ENCODE assay signal across 8 cellular contexts in genomic region chr17:13017623-13018462, GRCh38. TPM values are rescaled to one million over a fixed set of nuclear protein-coding genes. Genes with fewer than 3 reads are reported as not detected.
A peak's percentile ranks its signal among the peaks of the same experiment; 100 is the strongest.
DNase-seq lines count a peak whose midpoint lies in the region; ATAC-seq and TF ChIP-seq lines count a peak whose summit lies in the region.

Gene ELAC2, minus strand, starts transcription at chr17:13018027. Its CDS starts 80 bp downstream, at chr17:13017947.

- no peaks in the 10 kb centered on the region; the same call in 1 of the 2 replicates for H3K79me2 ChIP-seq in KMS-11 (ENCODE audit: insufficient read depth, low read depth)

- H4K20me1 ChIP-seq in KMS-11 (ENCODE audit: insufficient read depth), result no peaks in the 10 kb centered on the region

- H3K27me3 Mint-ChIP-seq in activated T-cell treated with anti-CD3 and anti-CD28 coated beads, Interleukin-2, amount 50 U/mL, for 4 hours (ENCODE audit: low read depth), result no peaks in the 10 kb centered on the region

- TF ChIP-seq CTCF in KMS-11 (conservative IDR thresholded peaks at IDR 0.05; ENCODE audit: low read depth, low read length), result no peak
- TF ChIP-seq CTCF in Panc1 (IDR thresholded peaks at IDR 0.05), result no peak

- POLR2A ChIA-PET in Panc1 (lab: Charles Lee), result no interaction called here

- peak; percentile 83 for TF ChIP-seq POLR2A in erythroblast (IDR thresholded peaks at IDR 0.05; ENCODE audit: low read length)

- peaks cover 33% of the 10 kb centered on the region for H3K4me1 Mint-ChIP-seq in activated T-cell treated with anti-CD3 and anti-CD28 coated beads, Interleukin-2, amount 50 U/mL, for 4 hours (ENCODE audit: low read depth)

- H3K36me3 ChIP-seq in KMS-11 (ENCODE audit: insufficient read depth), result no peaks in the 10 kb centered on the region
- H3K36me3 ChIP-seq in Panc1 (ENCODE audit: control insufficient read depth, insufficient read depth, low read length), result peaks cover 22% of the 10 kb centered on the region
- peaks cover 32 to 35% of the 10 kb centered on the region in 2 donors for H3K36me3 ChIP-seq in mucosa of rectum (ENCODE audit: control insufficient read depth in 2 of 2, insufficient read depth in 2 of 2, low read length in 2 of 2)

- peak within 1 kb of the TSS; percentile 34 for H2AFZ ChIP-seq in KMS-11 (ENCODE audit: low read depth)

- H3K9ac ChIP-seq in KMS-11 (peak within 1 kb of the TSS; percentile 42; the same call in 1 of the 2 replicates), mucosa of rectum (ENCODE audit: low read depth in 1 of 2, low read length in 2 of 2) (peak within 1 kb of the TSS; percentile 76 to 93)

- no peaks in the 10 kb centered on the region for H3K9me3 Mint-ChIP-seq in activated T-cell treated with anti-CD3 and anti-CD28 coated beads, Interleukin-2, amount 50 U/mL, for 4 hours

- H3K9me3 ChIP-seq in Panc1 (ENCODE audit: control insufficient read depth, insufficient read depth, low read depth, low read length) (no peaks in the 10 kb centered on the region), mucosa of rectum (ENCODE audit: control insufficient read depth in 2 of 2, low read length in 2 of 2) (no peaks in the 10 kb centered on the region)

- no peaks in the 10 kb centered on the region for H3K27me3 ChIP-seq in KMS-11 (ENCODE audit: insufficient read depth, low read depth)
- H3K27me3 ChIP-seq in Panc1 (ENCODE audit: control insufficient read depth, insufficient read depth, low read length), result no peaks in the 10 kb centered on the region
- no peaks in the 10 kb centered on the region for H3K27me3 ChIP-seq in mucosa of rectum (ENCODE audit: control insufficient read depth in 2 of 2, insufficient read depth in 2 of 2, low read length in 2 of 2)

- no peak within 1 kb of the TSS for H3K4me3 ChIP-seq in KMS-11 (IDR thresholded peaks at IDR 0.05; ENCODE audit: insufficient read depth, low read depth, low read length)
- peak within 1 kb of the TSS; percentile 86 to 89 for H3K4me3 ChIP-seq in Panc1 (ENCODE audit: low read depth in 2 of 2, low read length in 2 of 2)
- H3K4me3 ChIP-seq in mucosa of rectum (ENCODE audit: low read length in 2 of 2), result peak within 1 kb of the TSS; percentile 82 to 98

- H3K4me1 ChIP-seq in KMS-11 (ENCODE audit: low read depth, poor library complexity, severe bottlenecking), result no peaks in the 10 kb centered on the region
- H3K4me1 ChIP-seq in Panc1 (ENCODE audit: control insufficient read depth, insufficient read depth, low read length), result 0 out of 2 replicates have a peak, but pooled peaks cover 4% of the 10 kb centered on the region
- peaks cover 8 to 13% of the 10 kb centered on the region in 2 donors for H3K4me1 ChIP-seq in mucosa of rectum (ENCODE audit: control insufficient read depth in 2 of 2, insufficient read depth in 2 of 2, low read length in 2 of 2)

- peak within 1 kb of the TSS; percentile 17; the same call in 1 of the 2 replicates for H3K4me2 ChIP-seq in KMS-11

- ATAC-seq in GM21737 (IDR thresholded peaks at IDR 0.05; ENCODE audit: unreplicated experiment) (peak; percentile 97), Panc1 (peak; percentile 99)
- ATAC-seq in activated T-cell treated with anti-CD3 and anti-CD28 coated beads, Interleukin-2, amount 50 U/mL, for 4 hours, result peak; percentile 98

- peak within 1 kb of the TSS; percentile 95 for H3K4me3 Mint-ChIP-seq in activated T-cell treated with anti-CD3 and anti-CD28 coated beads, Interleukin-2, amount 50 U/mL, for 4 hours

- intact Hi-C loops in Panc1 (cut with micrococcal nuclease; ENCODE audit: unreplicated experiment), result no loop called here

- peaks cover 25% of the 10 kb centered on the region for H3K36me3 Mint-ChIP-seq in activated T-cell treated with anti-CD3 and anti-CD28 coated beads, Interleukin-2, amount 50 U/mL, for 4 hours (ENCODE audit: insufficient read depth)

- peak; percentile 83 for DNase-seq in DMS79 (lab: John Stamatoyannopoulos, UW)
- peak; percentile 89 for DNase-seq in Panc1 (ENCODE audit: low read depth, low spot score)
- peak; percentile 95 for DNase-seq in activated T-cell treated with anti-CD3 and anti-CD28 coated beads, Interleukin-2, amount 50 U/mL, for 4 hours
- DNase-seq in erythroblast (lab: John Stamatoyannopoulos, UW), result peak; percentile 98 to 99
- DNase-seq in stimulated activated CD8-positive, alpha-beta memory T cell treated with anti-CD3 and anti-CD28 coated beads, Interleukin-4, amount 100 ng/mL, for 48 hours, result peak; percentile 97

- in situ Hi-C loops in Panc1 (cut with HindIII; ENCODE audit: low pct_unique_long_range_greater_than_20kb, low sequenced_read_pairs), result no loop called here

- H3K27ac ChIP-seq in KMS-11 (peak within 1 kb of the TSS; percentile 45), Panc1 (ENCODE audit: low read length) (peak within 1 kb of the TSS; percentile 85), mucosa of rectum (ENCODE audit: low read depth in 2 of 2, low read length in 2 of 2) (peak within 1 kb of the TSS; percentile 84 to 86)

- BruUV-seq in Panc1 (replicated peaks; lab: Mats Ljungman, UMichigan), result no TSS peak

- CTCF ChIA-PET in Panc1 (lab: Charles Lee), result no interaction called here

RNA-seq across cellular contexts. Expression of gene ELAC2, which starts in this region (rescaled TPM):
- total RNA-seq in Panc1 (2021; ENCODE audit: unreplicated experiment), result 52.7 TPM
- 61.0 TPM for polyA plus RNA-seq in Panc1 (2012; ENCODE audit: insufficient read length)
- 100 to 1,000 TPM; 116 to 125 (median 118) TPM for total RNA-seq in activated T-cell treated with anti-CD3 and anti-CD28 coated beads, Interleukin-2, amount 50 U/mL, for 4 hours
